ENCODE assay signal across 29 cellular contexts in the genomic region with DNA sequence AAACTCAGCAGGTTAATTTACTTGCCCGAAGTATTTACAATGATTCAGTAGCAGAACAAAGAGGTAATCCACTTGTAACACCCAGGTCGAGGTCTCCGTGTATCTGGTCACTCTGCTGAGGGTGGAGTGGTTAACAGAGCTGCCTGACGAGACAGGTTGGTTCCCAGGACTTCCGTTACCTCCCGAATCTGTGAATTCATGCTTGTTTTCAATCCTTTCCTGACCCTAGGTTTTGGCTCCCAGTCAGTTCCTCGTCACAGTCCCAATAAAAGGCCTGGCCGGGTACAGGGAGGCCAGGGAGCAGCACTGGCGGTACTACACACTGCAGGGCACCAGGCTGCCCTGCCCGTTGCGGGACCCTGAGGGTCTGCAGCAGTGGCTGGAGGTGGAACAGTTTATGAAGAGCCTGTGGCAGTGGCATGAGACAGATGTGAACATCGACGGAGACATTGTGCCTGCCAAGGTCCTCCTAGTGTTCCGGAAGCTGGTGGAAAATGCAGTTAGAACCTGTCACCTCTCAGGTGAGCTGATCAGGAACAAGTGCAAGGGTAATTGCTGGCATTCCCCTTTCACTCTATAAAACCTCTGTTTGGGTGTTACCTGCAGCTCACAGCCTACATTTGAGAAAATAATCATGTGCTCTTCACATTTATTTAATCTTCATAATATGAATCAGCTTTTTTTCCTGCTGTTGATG. TPM values are rescaled to one million over a fixed set of nuclear protein-coding genes. Genes with fewer than 3 reads are reported as not detected.
DNase-seq lines count a peak whose midpoint lies in the region; ATAC-seq, FAIRE-seq and TF ChIP-seq lines count a peak whose summit lies in the region.
"Had no signal": no experiment of that assay in that cellular context is flagged by ENCODE, and none has a peak within 500 bp of the region (broad histone marks: within the 10 kb centered on the region; RNA-seq: fewer than 3 reads in every experiment).

No MANE protein-coding gene starts in this region.

- WGBS in H1 (ENCODE audit: extremely low coverage in 1 of 2, insufficient coverage in 1 of 2, insufficient read length in 1 of 2, insufficient replicate concordance in 2 of 2, low coverage in 1 of 2, low lambda C conversion rate in 2 of 2, missing lambda C conversion rate in 1 of 2), 2 experiments = 81% methylated on average over 14 of the region's 14 CpGs; no CpG with 5 or more reads in 1 of the 2 experiments
- WGBS in neuronal stem cell (ENCODE audit: extremely low coverage in 2 of 2, insufficient read length in 2 of 2, insufficient replicate concordance in 1 of 2), 2 donors = no CpG with 5 or more reads among the region's 14 CpGs

- no peak overlapping the region for H4K8ac ChIP-seq in H1 (ENCODE audit: extremely low read depth, insufficient read depth, low read length)
- no peak overlapping the region for H4K8ac ChIP-seq in neuronal stem cell (ENCODE audit: low read depth, low read length)

- H3K4me1 ChIP-seq in H1 (replicated peaks in 1 of 4; ENCODE audit: control insufficient read depth in 3 of 4, insufficient read depth in 4 of 4, low read length in 3 of 4) (no peaks in the 10 kb centered on the region), neuronal stem cell (ENCODE audit: control insufficient read depth in 2 of 2, insufficient read depth in 1 of 2, low read depth in 1 of 2, low read length in 2 of 2) (no peaks in the 10 kb centered on the region)

- H2BK12ac ChIP-seq in H1 (ENCODE audit: low read depth, low read length) = no peak overlapping the region
- no peak overlapping the region for H2BK12ac ChIP-seq in neuronal stem cell (ENCODE audit: low read length)

- H3K56ac ChIP-seq in H1 (replicated peaks; ENCODE audit: insufficient read length, low read depth, low read length) = no peak overlapping the region

- H3K79me2 ChIP-seq in H1 (ENCODE audit: control insufficient read depth in 1 of 2, insufficient read depth in 2 of 2, low read length in 2 of 2) = no peaks in the 10 kb centered on the region

- H2BK20ac ChIP-seq in H1 (ENCODE audit: low read length) = no peak overlapping the region

- H3K4me3 Mint-ChIP-seq in natural killer cell treated with Interleukin-12 subunit alpha and Interleukin-12 subunit beta and Interleukin-15 and Interleukin-18, amount 100 ng/mL, for 72 hours = no peak overlapping the region
- H3K4me3 Mint-ChIP-seq: activated CD4-positive, alpha-beta memory T cell treated with anti-CD3 and anti-CD28 coated beads, Interleukin-2, amount 10 ng/mL, durations not matched to agents 7 days and 5 days; CD4-positive, alpha-beta T cell; dendritic cell treated with granulocyte-macrophage colony-stimulating factor and Interleukin-4, amounts not matched to agents 40 ng/mL and 50 ng/mL, for 4 days; stimulated activated memory B cell treated with anti-CD40 and anti-IgM and Interleukin-4, amounts not matched to agents 10 μg/mL and 1 μg/mL and 100 μg/mL, for 72 hours had no signal

- no peak overlapping the region for H3K4ac ChIP-seq in H1 (replicated peaks; ENCODE audit: insufficient read length, low read depth, low read length)
- H3K4ac ChIP-seq in neuronal stem cell (ENCODE audit: low read length) = no peak overlapping the region

- H4K20me1 ChIP-seq in H1 (replicated peaks in 1 of 2; ENCODE audit: control insufficient read depth in 1 of 2, insufficient read depth in 2 of 2, low read length in 2 of 2) = no peaks in the 10 kb centered on the region

- H4K5ac ChIP-seq in H1 (ENCODE audit: insufficient read length, low read depth, low read length) = no peak overlapping the region

- H2AFZ ChIP-seq in H1 (ENCODE audit: low read length) (peak overlapping the region; percentile 60; the same call in 1 of the 2 replicates), neuronal stem cell (ENCODE audit: low read length) (no peak overlapping the region)

- H3K14ac ChIP-seq in H1 (ENCODE audit: insufficient read length) (no peak overlapping the region), neuronal stem cell (ENCODE audit: low read length) (peak overlapping the region; percentile 25)

- POLR2A ChIA-PET in H1 (lab: Charles Lee; ENCODE audit: partially characterized antibody) = no interaction called here

- TF ChIP-seq CTCF in C4-2B (conservative IDR thresholded peaks at IDR 0.05) (no peak), H1 (IDR thresholded peaks at IDR 0.05; ENCODE audit: control extremely low read depth in 1 of 3, insufficient read depth in 1 of 3, low read depth in 1 of 3, low read length in 3 of 3) (no peak)

- H3K9me3 ChIP-seq in H1 (ENCODE audit: insufficient read depth in 2 of 2, low read depth in 1 of 2, low read length in 1 of 2) = no peaks in the 10 kb centered on the region
- H3K9me3 ChIP-seq in neuronal stem cell (replicated peaks in 1 of 2; ENCODE audit: control insufficient read depth in 2 of 2, insufficient read depth in 1 of 2, low read depth in 1 of 2, low read length in 2 of 2) = no peaks in the 10 kb centered on the region
- H3K9me3 ChIP-seq: left lung, MG63, upper lobe of left lung had no signal

- H3K4me3 ChIP-seq in H1 (ENCODE audit: extremely low read depth in 1 of 4, insufficient read depth in 2 of 4, low read depth in 3 of 4, low read length in 4 of 4) (no peak overlapping the region), neuronal stem cell (ENCODE audit: low read length in 2 of 2) (no peak overlapping the region)
- H3K4me3 ChIP-seq: left lung, MG63, upper lobe of left lung had no signal

- H4K91ac ChIP-seq in H1 (replicated peaks; ENCODE audit: insufficient read length, low read length) (no peak overlapping the region), neuronal stem cell (ENCODE audit: low read depth, low read length, poor library complexity) (no peak overlapping the region)

- H3K27ac Mint-ChIP-seq in natural killer cell treated with Interleukin-12 subunit alpha and Interleukin-12 subunit beta and Interleukin-15 and Interleukin-18, amount 100 ng/mL, for 72 hours = no peak overlapping the region
- H3K27ac Mint-ChIP-seq: activated CD4-positive, alpha-beta memory T cell treated with anti-CD3 and anti-CD28 coated beads, Interleukin-2, amount 10 ng/mL, durations not matched to agents 7 days and 5 days; CD4-positive, alpha-beta T cell; dendritic cell treated with granulocyte-macrophage colony-stimulating factor and Interleukin-4, amounts not matched to agents 40 ng/mL and 50 ng/mL, for 4 days; stimulated activated memory B cell treated with anti-CD40 and anti-IgM and Interleukin-4, amounts not matched to agents 10 μg/mL and 1 μg/mL and 100 μg/mL, for 72 hours had no signal

- H3K36me3 ChIP-seq in H1 (ENCODE audit: control insufficient read depth in 2 of 4, insufficient read depth in 4 of 4, low read length in 3 of 4) = no peaks in the 10 kb centered on the region
- no peaks in the 10 kb centered on the region for H3K36me3 ChIP-seq in neuronal stem cell (replicated peaks in 1 of 2; ENCODE audit: control insufficient read depth in 2 of 2, insufficient read depth in 2 of 2, low read length in 2 of 2)
- H3K36me3 ChIP-seq: left lung, MG63, upper lobe of left lung had no signal

- H3K4me1 Mint-ChIP-seq in natural killer cell treated with Interleukin-12 subunit alpha and Interleukin-12 subunit beta and Interleukin-15 and Interleukin-18, amount 100 ng/mL, for 72 hours (ENCODE audit: low read depth in 2 of 2) = peaks cover 8 to 13% of the 10 kb centered on the region in 2 donors
- H3K4me1 Mint-ChIP-seq: stimulated activated memory B cell treated with anti-CD40 and anti-IgM and Interleukin-4, amounts not matched to agents 10 μg/mL and 1 μg/mL and 100 μg/mL, for 72 hours had no signal

- H3K27me3 Mint-ChIP-seq in natural killer cell treated with Interleukin-12 subunit alpha and Interleukin-12 subunit beta and Interleukin-15 and Interleukin-18, amount 100 ng/mL, for 72 hours = peaks cover 8 to 18% of the 10 kb centered on the region in 2 donors
- H3K27me3 Mint-ChIP-seq: dendritic cell treated with granulocyte-macrophage colony-stimulating factor and Interleukin-4, amounts not matched to agents 40 ng/mL and 50 ng/mL, for 4 days had no signal

- DNase-seq in H1 (ENCODE audit: low read depth in 1 of 2, low spot score in 2 of 2) (no peak), kidney tubule cell (ENCODE audit: low spot score) (peak; percentile 33), neuronal stem cell (ENCODE audit: low spot score) (no peak), NCI-H128 (lab: John Stamatoyannopoulos, UW; ENCODE audit: unreplicated experiment) (no peak), GM12892 (ENCODE audit: insufficient read length) (no peak)
- no peak for DNase-seq in natural killer cell treated with Interleukin-12 subunit alpha and Interleukin-12 subunit beta and Interleukin-15 and Interleukin-18, amount 100 ng/mL, for 72 hours (ENCODE audit: low spot score)
- DNase-seq: activated CD4-positive, alpha-beta memory T cell treated with anti-CD3 and anti-CD28 coated beads, Interleukin-2, amount 10 ng/mL, durations not matched to agents 7 days and 5 days; activated CD8-positive, alpha-beta memory T cell treated with anti-CD3 and anti-CD28 coated beads, Interleukin-2, amount 50 U/mL, for 4 hours; activated naive CD4-positive, alpha-beta T cell; CD4-positive, alpha-beta T cell; central memory CD4-positive, alpha-beta T cell; EL; hypothalamus; KBM-7; left lung; MG63; NCI-H1105 treated with DMSO at 0.1 percent for 48 hours; NCI-H2029; NCI-H524 treated with DMSO at 0.1 percent for 48 hours; T-helper 2 cell had no signal

- no peak for TF ChIP-seq EP300 in H1 (IDR thresholded peaks at IDR 0.05; ENCODE audit: borderline replicate concordance in 1 of 2, low read depth in 2 of 2, low read length in 2 of 2)

- TF ChIP-seq POLR2A in H1 (IDR thresholded peaks at IDR 0.05; ENCODE audit: control extremely low read depth in 1 of 2, low read depth in 2 of 2, low read length in 2 of 2) (no peak), GM12892 (IDR thresholded peaks at IDR 0.05; ENCODE audit: low read depth, low read length) (no peak)

- H3K79me1 ChIP-seq in H1 (ENCODE audit: low read depth, low read length) (no peaks in the 10 kb centered on the region), neuronal stem cell (ENCODE audit: low read depth, low read length) (no peaks in the 10 kb centered on the region)

- FAIRE-seq in H1 (lab: Jason Lieb, UNC) (no peak), GM12892 (lab: Jason Lieb, UNC) (no peak)
- FAIRE-seq: A204.1, H54 had no signal

- H3K23me2 ChIP-seq in H1 (ENCODE audit: low read depth, low read length) = no peaks in the 10 kb centered on the region; the same call in 1 of the 2 replicates

- no peak overlapping the region for H3K4me2 ChIP-seq in H1 (ENCODE audit: insufficient read depth in 1 of 2, low read depth in 2 of 2, low read length in 2 of 2)
- H3K4me2 ChIP-seq in neuronal stem cell (ENCODE audit: insufficient read depth, low read length, poor library complexity, severe bottlenecking) = no peak overlapping the region

- no peak for TF ChIP-seq RAD21 in H1 (IDR thresholded peaks at IDR 0.05 in 1 of 2, conservative IDR thresholded peaks at IDR 0.05 in 1 of 2; ENCODE audit: low read depth in 2 of 2, low read length in 2 of 2)

- H3K27ac ChIP-seq in C4-2B (peak overlapping the region; percentile 63), H1 (ENCODE audit: low read depth, low read length) (no peak overlapping the region), neuronal stem cell (replicated peaks; ENCODE audit: low read length) (no peak overlapping the region)
- H3K27ac ChIP-seq: left lung had no signal

- H3K9ac ChIP-seq in H1 (replicated peaks in 1 of 4; ENCODE audit: extremely low read depth in 1 of 4, low read depth in 3 of 4, low read length in 3 of 4) (no peak overlapping the region), neuronal stem cell (ENCODE audit: low read depth, low read length, poor library complexity) (no peak overlapping the region)

- H3K36me3 Mint-ChIP-seq in natural killer cell treated with Interleukin-12 subunit alpha and Interleukin-12 subunit beta and Interleukin-15 and Interleukin-18, amount 100 ng/mL, for 72 hours = no peaks in the 10 kb centered on the region
- H3K36me3 Mint-ChIP-seq: stimulated activated memory B cell treated with anti-CD40 and anti-IgM and Interleukin-4, amounts not matched to agents 10 μg/mL and 1 μg/mL and 100 μg/mL, for 72 hours had no signal

- no peak overlapping the region for H3K23ac ChIP-seq in H1 (ENCODE audit: insufficient read length)
- no peak overlapping the region for H3K23ac ChIP-seq in neuronal stem cell (ENCODE audit: low read depth, low read length, poor library complexity)

- H2BK15ac ChIP-seq in H1 (ENCODE audit: low read length) (no peak overlapping the region), neuronal stem cell (ENCODE audit: low read length) (no peak overlapping the region)

- H2BK5ac ChIP-seq in H1 (ENCODE audit: low read depth, low read length) (no peak overlapping the region), neuronal stem cell (ENCODE audit: low read length) (no peak overlapping the region)

- no peak overlapping the region for H3K18ac ChIP-seq in H1 (ENCODE audit: extremely low read depth, low read length)
- no peak overlapping the region for H3K18ac ChIP-seq in neuronal stem cell (ENCODE audit: low read length)

- H2AK5ac ChIP-seq in H1 (ENCODE audit: low read depth, low read length) (no peak overlapping the region), neuronal stem cell (ENCODE audit: low read depth, low read length) (no peak overlapping the region)

- H3K9me3 Mint-ChIP-seq in natural killer cell treated with Interleukin-12 subunit alpha and Interleukin-12 subunit beta and Interleukin-15 and Interleukin-18, amount 100 ng/mL, for 72 hours = no peaks in the 10 kb centered on the region
- H3K9me3 Mint-ChIP-seq: activated CD4-positive, alpha-beta memory T cell treated with anti-CD3 and anti-CD28 coated beads, Interleukin-2, amount 10 ng/mL, durations not matched to agents 7 days and 5 days; CD4-positive, alpha-beta T cell; dendritic cell treated with granulocyte-macrophage colony-stimulating factor and Interleukin-4, amounts not matched to agents 40 ng/mL and 50 ng/mL, for 4 days; stimulated activated memory B cell treated with anti-CD40 and anti-IgM and Interleukin-4, amounts not matched to agents 10 μg/mL and 1 μg/mL and 100 μg/mL, for 72 hours had no signal

- H2BK120ac ChIP-seq in H1 (replicated peaks; ENCODE audit: low read depth, low read length) (no peak overlapping the region), neuronal stem cell (ENCODE audit: low read depth, low read length) (no peak overlapping the region)

- CTCF ChIA-PET in H1 (lab: Charles Lee; ENCODE audit: partially characterized antibody) = interaction anchor here (0.6 to 7.9 kb wide), 2 partner anchors 16 to 83 kb away, joined by 3 to 36 read pairs; no protein-coding TSS in a partner anchor

- H3K27me3 ChIP-seq in H1 (replicated peaks in 1 of 4; ENCODE audit: control insufficient read depth in 3 of 4, extremely low read depth in 1 of 4, insufficient read depth in 3 of 4, low read length in 3 of 4) = no peaks in the 10 kb centered on the region
- H3K27me3 ChIP-seq in neuronal stem cell (ENCODE audit: control insufficient read depth in 3 of 3, insufficient read depth in 3 of 3, low read depth in 1 of 3, low read length in 3 of 3) = no peaks in the 10 kb centered on the region
- H3K27me3 ChIP-seq: left lung, MG63, upper lobe of left lung had no signal

- ATAC-seq in HG03432 (IDR thresholded peaks at IDR 0.05; ENCODE audit: unreplicated experiment) = no peak
- ATAC-seq in natural killer cell treated with Interleukin-12 subunit alpha and Interleukin-12 subunit beta and Interleukin-15 and Interleukin-18, amount 100 ng/mL, for 72 hours = no peak
- ATAC-seq: Right ventricle myocardium inferior; stimulated activated memory B cell treated with anti-CD40 and anti-IgM and Interleukin-4, amounts not matched to agents 10 μg/mL and 1 μg/mL and 100 μg/mL, for 72 hours had no signal

RNA-seq across cellular contexts. Expression of gene MAB21L3, which starts 12.8 kb away (rescaled TPM):
- total RNA-seq in H1 (2021; fragmentation: NEBNext Ultra II Directional; extraction: Animal tissue kit (Norgen Biotek cat#: 25700)) = not detected in 2 replicates
- polyA plus RNA-seq in H1 (2011; rRNA removed) = not detected in 2 replicates
- not detected for polyA plus RNA-seq in H1 (2011; cell fraction: cytosol; rRNA removed)
- not detected for polyA plus RNA-seq in H1 (2011; cell fraction: nucleus; rRNA removed)
- not detected in 4 replicates for polyA plus RNA-seq in H1 (2012, experiment 1 of 2)
- not detected for polyA plus RNA-seq in H1 (2012, experiment 2 of 2)
- polyA plus RNA-seq in H1 (2013, experiment 1 of 2) = not detected
- 0.02 TPM for polyA plus RNA-seq in H1 (2013, experiment 2 of 2)
- polyA minus RNA-seq in H1 (2011; rRNA and poly(A)+ RNA removed) = not detected in 2 replicates
- not detected for polyA minus RNA-seq in H1 (2011; cell fraction: cytosol; rRNA and poly(A)+ RNA removed)
- polyA minus RNA-seq in H1 (2011; cell fraction: nucleus; rRNA and poly(A)+ RNA removed) = not detected
- polyA plus RNA-seq in neuronal stem cell (2013, experiment 1 of 2) = not detected
- not detected for polyA plus RNA-seq in neuronal stem cell (2013, experiment 2 of 2)
- total RNA-seq in natural killer cell treated with Interleukin-12 subunit alpha and Interleukin-12 subunit beta and Interleukin-15 and Interleukin-18, amount 100 ng/mL, for 72 hours = not detected
- 0.25 TPM for polyA plus RNA-seq in GM12892 (2012; ENCODE audit: missing spikeins)
- total RNA-seq: activated CD4-positive, alpha-beta memory T cell treated with anti-CD3 and anti-CD28 coated beads, Interleukin-2, amount 10 ng/mL, durations not matched to agents 7 days and 5 days; CD4-positive, alpha-beta T cell; progenitor cell of endocrine pancreas had no signal
